In genomic region chrX:42975906-42976305, GRCh38 we compare ENCODE assay signal across 23 cellular contexts.
A peak's percentile ranks its signal among the peaks of the same experiment; 100 is the strongest.
DNase-seq lines count a peak whose midpoint lies in the region; ATAC-seq and TF ChIP-seq lines count a peak whose summit lies in the region.
"Had no signal": no experiment of that assay in that cellular context is flagged by ENCODE, and none has a peak within 500 bp of the region (broad histone marks: within the 10 kb centered on the region; RNA-seq: fewer than 3 reads in every experiment).

No MANE protein-coding gene starts in this region.

- TF ChIP-seq CTCF in WERI-Rb-1 (IDR thresholded peaks at IDR 0.05; ENCODE audit: low read depth, low read length), result no peak

- H3K9me3 Mint-ChIP-seq in stimulated activated memory B cell treated with anti-CD40 and anti-IgM and Interleukin-4, amounts not matched to agents 10 μg/mL and 1 μg/mL and 100 μg/mL, for 72 hours, result no peaks in the 10 kb centered on the region
- H3K9me3 Mint-ChIP-seq: CD4-positive, alpha-beta T cell had no signal

- H3K4me1 ChIP-seq in mesendoderm (ENCODE audit: control insufficient read depth, low read depth, low read length), result no peaks in the 10 kb centered on the region
- H3K4me1 ChIP-seq: BLaER1 had no signal

- H3K4me3 Mint-ChIP-seq in stimulated activated memory B cell treated with anti-CD40 and anti-IgM and Interleukin-4, amounts not matched to agents 10 μg/mL and 1 μg/mL and 100 μg/mL, for 72 hours, result no peak overlapping the region
- H3K4me3 Mint-ChIP-seq: CD4-positive, alpha-beta T cell; GM23338 had no signal

- H3K9ac ChIP-seq in mesendoderm (ENCODE audit: low read length), result no peak overlapping the region
- H3K9ac ChIP-seq: BLaER1 had no signal

- DNase-seq in NCI-H82 (lab: John Stamatoyannopoulos, UW), result peak; percentile 6
- no peak for DNase-seq in NCI-H82 treated with DMSO at 0.1 percent for 48 hours (lab: John Stamatoyannopoulos, UW; ENCODE audit: unreplicated experiment)
- DNase-seq in WERI-Rb-1, result peak; percentile 4
- no peak for DNase-seq in mesendoderm
- DNase-seq in SIG-M5 treated with dmso at 0.1 percent for 504 hours (lab: John Stamatoyannopoulos, UW; ENCODE audit: unreplicated experiment), result no peak
- DNase-seq in islet precursor cell, result no peak
- DNase-seq in activated gamma-delta T cell treated with Interleukin-2 at 50 U/mL for 16 hours, result no peak
- DNase-seq: ACHN; CD4-positive, alpha-beta T cell; COR-L47; DMS 273 treated with DMSO at 0.1 percent for 48 hours; DMS79 treated with DMSO at 0.1 percent for 48 hours; HCEC 1CT; NCI-H1105 treated with DMSO at 0.1 percent for 48 hours; NCI-H2029 treated with DMSO at 0.1 percent for 48 hours; NCI-H345; NCI-H524; NCI-H774; Right ventricle myocardium superior had no signal

- no peak overlapping the region for H3K23ac ChIP-seq in mesendoderm (ENCODE audit: low read length)

- no peak overlapping the region for H3K4me2 ChIP-seq in mesendoderm (ENCODE audit: low read length)
- H3K4me2 ChIP-seq: BLaER1, GM23338 had no signal

- no CpG with 5 or more reads among the region's 2 CpGs for WGBS in mesendoderm (ENCODE audit: extremely low coverage, insufficient coverage, low lambda C conversion rate)

- H4K8ac ChIP-seq in mesendoderm (ENCODE audit: low read depth, low read length), result no peak overlapping the region

- no peak overlapping the region for H4K5ac ChIP-seq in mesendoderm (ENCODE audit: low read length)

- no peak for ATAC-seq in stimulated activated memory B cell treated with anti-CD40 and anti-IgM and Interleukin-4, amounts not matched to agents 10 μg/mL and 1 μg/mL and 100 μg/mL, for 72 hours
- ATAC-seq: GM23338 had no signal

- H3K18ac ChIP-seq in mesendoderm (ENCODE audit: low read length), result peak overlapping the region; percentile 92

- peaks cover 13% of the 10 kb centered on the region for H3K4me1 Mint-ChIP-seq in stimulated activated memory B cell treated with anti-CD40 and anti-IgM and Interleukin-4, amounts not matched to agents 10 μg/mL and 1 μg/mL and 100 μg/mL, for 72 hours
- H3K4me1 Mint-ChIP-seq: GM23338 had no signal

- H2BK120ac ChIP-seq in mesendoderm (ENCODE audit: low read depth, low read length), result peak overlapping the region; percentile 88

- H3K27me3 ChIP-seq in WERI-Rb-1 (ENCODE audit: insufficient read depth, low read depth, severe bottlenecking) (no peaks in the 10 kb centered on the region), mesendoderm (ENCODE audit: insufficient read depth, low read length, poor library complexity) (no peaks in the 10 kb centered on the region)

- H3K36me3 Mint-ChIP-seq in stimulated activated memory B cell treated with anti-CD40 and anti-IgM and Interleukin-4, amounts not matched to agents 10 μg/mL and 1 μg/mL and 100 μg/mL, for 72 hours, result no peaks in the 10 kb centered on the region

- no peaks in the 10 kb centered on the region for H3K36me3 ChIP-seq in WERI-Rb-1
- H3K36me3 ChIP-seq in mesendoderm (ENCODE audit: control insufficient read depth, insufficient read depth, low read length), result no peaks in the 10 kb centered on the region
- H3K36me3 ChIP-seq: BLaER1 had no signal

- H3K79me1 ChIP-seq in mesendoderm (ENCODE audit: low read length), result no peaks in the 10 kb centered on the region

- H2BK15ac ChIP-seq in mesendoderm (replicated peaks; ENCODE audit: low read depth), result no peak overlapping the region

- no peaks in the 10 kb centered on the region for H3K79me2 ChIP-seq in mesendoderm (ENCODE audit: control insufficient read depth, insufficient read depth, low read length)

- peak overlapping the region; percentile 57 for H3K27ac Mint-ChIP-seq in stimulated activated memory B cell treated with anti-CD40 and anti-IgM and Interleukin-4, amounts not matched to agents 10 μg/mL and 1 μg/mL and 100 μg/mL, for 72 hours
- H3K27ac Mint-ChIP-seq: CD4-positive, alpha-beta T cell; GM23338 had no signal

- H2BK5ac ChIP-seq in mesendoderm (ENCODE audit: low read length), result no peak overlapping the region

- H3K4me3 ChIP-seq in WERI-Rb-1 (ENCODE audit: low read depth, low read length) (no peak overlapping the region), mesendoderm (ENCODE audit: low read length) (no peak overlapping the region)
- H3K4me3 ChIP-seq: BLaER1, GM23338 had no signal

- H3K4ac ChIP-seq in mesendoderm (ENCODE audit: low read depth, low read length), result no peak overlapping the region

- H3K56ac ChIP-seq in mesendoderm (ENCODE audit: low read length), result no peak overlapping the region

- H3K9me3 ChIP-seq in WERI-Rb-1 (ENCODE audit: severe bottlenecking), result no peaks in the 10 kb centered on the region

- no peak overlapping the region for H2AK5ac ChIP-seq in mesendoderm (ENCODE audit: low read length)

- H3K27me3 Mint-ChIP-seq in stimulated activated memory B cell treated with anti-CD40 and anti-IgM and Interleukin-4, amounts not matched to agents 10 μg/mL and 1 μg/mL and 100 μg/mL, for 72 hours, result no peaks in the 10 kb centered on the region
- H3K27me3 Mint-ChIP-seq: CD4-positive, alpha-beta T cell had no signal

- no peak overlapping the region for H3K27ac ChIP-seq in WERI-Rb-1
- no peak overlapping the region for H3K27ac ChIP-seq in mesendoderm (ENCODE audit: low read depth, low read length)
- H3K27ac ChIP-seq: 22Rv1, BLaER1 had no signal

Comparison
In these comparisons a context has a peak if more than half of its experiments do, and no peak if none do; other contexts are left out.
1. DNase-seq: peak in NCI-H82 (single experiment) and WERI-Rb-1 (single experiment); none in NCI-H82 treated with DMSO at 0.1 percent for 48 hours (single experiment), mesendoderm (single experiment), SIG-M5 treated with dmso at 0.1 percent for 504 hours (single experiment), islet precursor cell (single experiment) and activated gamma-delta T cell treated with Interleukin-2 at 50 U/mL for 16 hours (single experiment).